Comparison of ENCODE assay signal across 12 cellular contexts in genomic region chr6:13715444-13715883, GRCh38. TPM values are rescaled to one million over a fixed set of nuclear protein-coding genes. Genes with fewer than 3 reads are reported as not detected.
A peak's percentile ranks its signal among the peaks of the same experiment; 100 is the strongest.
DNase-seq lines count a peak whose midpoint lies in the region; ATAC-seq and TF ChIP-seq lines count a peak whose summit lies in the region.
"Had no signal": no experiment of that assay in that cellular context is flagged by ENCODE, and none has a peak within 500 bp of the region (broad histone marks: within the 10 kb centered on the region; RNA-seq: fewer than 3 reads in every experiment).

No MANE protein-coding gene starts in this region.

- H3K27me3 Mint-ChIP-seq in MCF 10A (ENCODE audit: insufficient read depth, unreplicated experiment): no peaks in the 10 kb centered on the region
- no peaks in the 10 kb centered on the region for H3K27me3 Mint-ChIP-seq in activated T-cell treated with anti-CD3 and anti-CD28 coated beads, Interleukin-2, amount 50 U/mL, for 72 hours (ENCODE audit: low read depth)
- H3K27me3 Mint-ChIP-seq: B cell had no signal

- no peak overlapping the region for H3K27ac Mint-ChIP-seq in MCF 10A (ENCODE audit: low read depth, unreplicated experiment)
- H3K27ac Mint-ChIP-seq in activated T-cell treated with anti-CD3 and anti-CD28 coated beads, Interleukin-2, amount 50 U/mL, for 72 hours: peak overlapping the region; percentile 36
- H3K27ac Mint-ChIP-seq: B cell had no signal

- DNase-seq in MCF 10A (ENCODE audit: unreplicated experiment) (peak; percentile 85), breast epithelium (ENCODE audit: low spot score in 2 of 2) (no peak), MV-4-11 (lab: John Stamatoyannopoulos, UW) (peak; percentile 92), NCI-H748 (lab: John Stamatoyannopoulos, UW; ENCODE audit: unreplicated experiment) (no peak), epidermal melanocyte (ENCODE audit: insufficient read length, low spot score) (no peak)
- peak; percentile 61 to 64 for DNase-seq in activated T-cell treated with anti-CD3 and anti-CD28 coated beads, Interleukin-2, amount 50 U/mL, for 72 hours
- peak; percentile 19 to 45 for DNase-seq in stimulated activated CD8-positive, alpha-beta memory T cell treated with anti-CD3 and anti-CD28 coated beads, Interleukin-7, amount 100 ng/mL, for 48 hours (ENCODE audit: extremely low read depth in 1 of 2, low read depth in 1 of 2)
- DNase-seq: mesendoderm, NCI-H226 had no signal

- intact Hi-C loops in MCF 10A (cut with micrococcal nuclease): no loop called here
- intact Hi-C loops in breast epithelium (cut with DNase I; ENCODE audit: low total_unique reads): no loop called here

- H3K9me3 ChIP-seq in breast epithelium: no peaks in the 10 kb centered on the region

- peaks cover 8% of the 10 kb centered on the region for H3K36me3 Mint-ChIP-seq in MCF 10A (ENCODE audit: insufficient read depth, unreplicated experiment)
- peaks cover 17 to 18% of the 10 kb centered on the region in 2 donors for H3K36me3 Mint-ChIP-seq in activated T-cell treated with anti-CD3 and anti-CD28 coated beads, Interleukin-2, amount 50 U/mL, for 72 hours (ENCODE audit: insufficient read depth in 2 of 2)

- peak; percentile 6 to 25 for ATAC-seq in activated T-cell treated with anti-CD3 and anti-CD28 coated beads, Interleukin-2, amount 50 U/mL, for 72 hours (replicated peaks in 1 of 2)
- ATAC-seq in GM18907 (IDR thresholded peaks at IDR 0.05; ENCODE audit: unreplicated experiment): no peak
- ATAC-seq: Right ventricle myocardium inferior had no signal

- H3K36me3 ChIP-seq in breast epithelium: no peaks in the 10 kb centered on the region

- H3K4me3 Mint-ChIP-seq in MCF 10A (ENCODE audit: unreplicated experiment): no peak overlapping the region
- peak overlapping the region in 1 of 2 donors; percentile 59 for H3K4me3 Mint-ChIP-seq in activated T-cell treated with anti-CD3 and anti-CD28 coated beads, Interleukin-2, amount 50 U/mL, for 72 hours
- H3K4me3 Mint-ChIP-seq: B cell had no signal

- CTCF ChIA-PET in MCF 10A (lab: Yijun Ruan, JAX): no interaction called here

- H3K27me3 ChIP-seq in breast epithelium: no peaks in the 10 kb centered on the region

- no TSS peak for BruUV-seq in MCF 10A (replicated peaks; lab: Mats Ljungman, UMichigan)

- TF ChIP-seq POLR2A in breast epithelium (IDR thresholded peaks at IDR 0.05): no peak

- H3K9me3 Mint-ChIP-seq in MCF 10A (ENCODE audit: unreplicated experiment): no peaks in the 10 kb centered on the region
- peaks cover 2 to 12% of the 10 kb centered on the region in 2 donors for H3K9me3 Mint-ChIP-seq in activated T-cell treated with anti-CD3 and anti-CD28 coated beads, Interleukin-2, amount 50 U/mL, for 72 hours

- TF ChIP-seq CTCF in MCF 10A (IDR thresholded peaks at IDR 0.05; ENCODE audit: unreplicated experiment): no peak
- no peak for TF ChIP-seq CTCF in breast epithelium (IDR thresholded peaks at IDR 0.05)

- H3K27ac ChIP-seq in breast epithelium: no peak overlapping the region

- no peak overlapping the region for H3K4me3 ChIP-seq in breast epithelium

- peaks cover 7% of the 10 kb centered on the region for H3K4me1 Mint-ChIP-seq in MCF 10A (ENCODE audit: insufficient read depth, unreplicated experiment)
- H3K4me1 Mint-ChIP-seq in activated T-cell treated with anti-CD3 and anti-CD28 coated beads, Interleukin-2, amount 50 U/mL, for 72 hours (ENCODE audit: low read depth): peaks cover 41% of the 10 kb centered on the region

- H3K4me1 ChIP-seq in breast epithelium: no peaks in the 10 kb centered on the region

- POLR2A ChIA-PET in MCF 10A (lab: Yijun Ruan, JAX): no interaction called here

RNA-seq across cellular contexts. Expression of gene RANBP9, which starts 3.8 kb away (rescaled TPM):
- total RNA-seq in MCF 10A (2022): 42.0 and 48.0 TPM in 2 replicates
- 10 to 100 TPM; 43.9 to 51.5 (median 48.0) TPM for total RNA-seq in breast epithelium
- 10 to 100 TPM; 74.9 to 78.0 TPM for total RNA-seq in activated T-cell treated with anti-CD3 and anti-CD28 coated beads, Interleukin-2, amount 50 U/mL, for 72 hours

Comparison
In these comparisons a context has a peak if more than half of its experiments do, and no peak if none do; other contexts are left out.
1. DNase-seq: peak in MCF 10A (single experiment), MV-4-11 (single experiment), activated T-cell treated with anti-CD3 and anti-CD28 coated beads, Interleukin-2, amount 50 U/mL, for 72 hours (2 of 2) and stimulated activated CD8-positive, alpha-beta memory T cell treated with anti-CD3 and anti-CD28 coated beads, Interleukin-7, amount 100 ng/mL, for 48 hours (2 of 2); none in breast epithelium (0 of 2), NCI-H748 (single experiment) and epidermal melanocyte (single experiment).